In genomic region chr22:37906364-37907008, GRCh38 we compare ENCODE assay signal across 6 cellular contexts. TPM values are rescaled to one million over a fixed set of nuclear protein-coding genes. Genes with fewer than 3 reads are reported as not detected.
DNase-seq lines count a peak whose midpoint lies in the region; ATAC-seq and TF ChIP-seq lines count a peak whose summit lies in the region.

No MANE protein-coding gene starts in this region.

- H3K27ac ChIP-seq in left lung, result peak overlapping the region; percentile 77 to 82

- ATAC-seq in HG02973 (IDR thresholded peaks at IDR 0.05; ENCODE audit: unreplicated experiment), result peak; percentile 8
- peak; percentile 55 for ATAC-seq in activated T-helper 17 cell treated with anti-CD3 and anti-CD28 coated beads, Interleukin-2, amount 50 U/mL, for 72 hours (replicated peaks)
- peak; percentile 12 for ATAC-seq in left lung
- ATAC-seq in GM18873 (IDR thresholded peaks at IDR 0.05; ENCODE audit: low FRiP score, unreplicated experiment), result no peak

- peaks cover 6 to 46% of the 10 kb centered on the region in 2 donors for H3K4me1 ChIP-seq in left lung

- no peak for TF ChIP-seq CTCF in left lung (IDR thresholded peaks at IDR 0.05)

- peak overlapping the region; percentile 74 for H3K4me3 Mint-ChIP-seq in activated T-helper 17 cell treated with anti-CD3 and anti-CD28 coated beads, Interleukin-2, amount 50 U/mL, for 72 hours

- no peaks in the 10 kb centered on the region for H3K36me3 ChIP-seq in left lung

- intact Hi-C loops in left lung (cut with DNase I), result no loop called here

- H3K4me1 Mint-ChIP-seq in activated T-helper 17 cell treated with anti-CD3 and anti-CD28 coated beads, Interleukin-2, amount 50 U/mL, for 72 hours, result peaks cover 16% of the 10 kb centered on the region

- H3K4me3 ChIP-seq in left lung, result peak overlapping the region; percentile 59 to 61

- peak; percentile 53 for DNase-seq in ELR (ENCODE audit: low read depth)
- DNase-seq in left lung, result no peak
- no peak for DNase-seq in ecto neural progenitor cell (ENCODE audit: low spot score)

- no peaks in the 10 kb centered on the region for H3K27me3 Mint-ChIP-seq in activated T-helper 17 cell treated with anti-CD3 and anti-CD28 coated beads, Interleukin-2, amount 50 U/mL, for 72 hours

- H3K27me3 ChIP-seq in left lung, result no peaks in the 10 kb centered on the region

- H3K9me3 Mint-ChIP-seq in activated T-helper 17 cell treated with anti-CD3 and anti-CD28 coated beads, Interleukin-2, amount 50 U/mL, for 72 hours, result no peaks in the 10 kb centered on the region

- H3K27ac Mint-ChIP-seq in activated T-helper 17 cell treated with anti-CD3 and anti-CD28 coated beads, Interleukin-2, amount 50 U/mL, for 72 hours, result peak overlapping the region; percentile 86

- H3K9me3 ChIP-seq in left lung, result no peaks in the 10 kb centered on the region

- H3K36me3 Mint-ChIP-seq in activated T-helper 17 cell treated with anti-CD3 and anti-CD28 coated beads, Interleukin-2, amount 50 U/mL, for 72 hours (ENCODE audit: low read depth), result no peaks in the 10 kb centered on the region

RNA-seq across cellular contexts. Expression of gene MICALL1, which starts 0.4 kb away (rescaled TPM):
- total RNA-seq in activated T-helper 17 cell treated with anti-CD3 and anti-CD28 coated beads, Interleukin-2, amount 50 U/mL, for 72 hours, result 10 to 100 TPM; 10.3 to 15.9 TPM
- 10 to 100 TPM; 35.8 to 36.8 TPM for total RNA-seq in left lung

RNA-seq across cellular contexts. Expression of gene C22orf23, which starts 46.9 kb away (rescaled TPM):
- under 1 TPM in 1 of 2 donors, not detected in 1; 0.84 TPM for total RNA-seq in activated T-helper 17 cell treated with anti-CD3 and anti-CD28 coated beads, Interleukin-2, amount 50 U/mL, for 72 hours
- total RNA-seq in left lung, result under 1 TPM; 0.26 to 0.65 TPM

RNA-seq across cellular contexts. Expression of gene POLR2F, which starts 47.0 kb away (rescaled TPM):
- total RNA-seq in activated T-helper 17 cell treated with anti-CD3 and anti-CD28 coated beads, Interleukin-2, amount 50 U/mL, for 72 hours, result 10 to 100 TPM; 48.1 to 95.1 TPM
- 10 to 100 TPM; 58.3 to 64.9 TPM for total RNA-seq in left lung

RNA-seq across cellular contexts. Expression of gene EIF3L, which starts 57.3 kb away (rescaled TPM):
- 100 to 1,000 TPM; 553 to 834 TPM for total RNA-seq in activated T-helper 17 cell treated with anti-CD3 and anti-CD28 coated beads, Interleukin-2, amount 50 U/mL, for 72 hours
- total RNA-seq in left lung, result 100 to 1,000 TPM; 310 to 378 TPM
